8 cellular contexts compared by ENCODE assay signal in the genomic region with DNA sequence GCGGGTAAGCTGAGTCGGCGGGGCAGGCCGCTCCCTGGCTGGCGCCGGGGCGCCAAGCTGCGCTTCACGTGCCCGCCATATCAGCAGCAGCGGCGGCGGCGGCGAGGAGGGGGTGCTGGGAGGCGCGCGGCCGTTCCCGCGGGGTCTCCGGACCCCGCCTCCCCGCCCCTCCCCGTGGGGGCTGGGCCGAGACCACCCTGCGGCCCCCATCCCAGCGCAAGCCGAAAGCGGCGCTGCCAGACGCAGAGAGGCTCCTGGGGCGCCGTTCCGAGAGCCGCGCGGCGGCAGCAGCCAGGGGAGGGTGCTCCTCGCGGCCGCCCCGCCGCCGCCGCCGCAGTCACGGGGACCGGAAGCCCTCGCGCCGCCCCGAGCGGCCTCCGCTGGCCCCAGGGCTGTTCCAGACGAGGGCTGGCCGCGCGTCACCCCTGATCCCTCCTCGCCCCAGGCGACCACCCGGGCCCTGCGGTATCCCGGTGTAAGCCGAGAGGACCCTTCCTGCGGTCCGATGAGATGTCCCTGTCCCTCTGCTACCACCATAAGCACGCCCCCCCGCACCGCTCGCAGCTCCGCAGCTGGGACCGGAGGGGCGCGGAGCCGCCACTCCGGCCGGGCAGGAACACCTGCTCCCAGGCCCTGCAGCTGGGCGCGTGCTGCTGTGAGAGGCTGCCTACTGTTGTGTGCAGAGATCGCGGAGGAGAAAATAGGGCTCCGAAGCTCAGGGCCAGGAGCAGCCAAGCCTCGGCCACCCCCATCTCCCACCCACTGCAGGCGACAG. TPM values are rescaled to one million over a fixed set of nuclear protein-coding genes. Genes with fewer than 3 reads are reported as not detected.
DNase-seq lines count a peak whose midpoint lies in the region; ATAC-seq and TF ChIP-seq lines count a peak whose summit lies in the region.

No MANE protein-coding gene starts in this region.

- H3K36me3 Mint-ChIP-seq in memory B cell (no peaks in the 10 kb centered on the region), type B pancreatic cell (no peaks in the 10 kb centered on the region)

- DNase-seq in DND-41 (peak; percentile 67), RKO (ENCODE audit: low spot score) (peak; percentile 35), choroid plexus epithelial cell (ENCODE audit: low read depth) (peak; percentile 52), memory B cell (ENCODE audit: low spot score in 2 of 2) (peak in 1 of 2 donors; percentile 29), type B pancreatic cell (ENCODE audit: extremely low spot score, unreplicated experiment) (no peak), T1000 (lab: John Stamatoyannopoulos, UW) (no peak), medulla oblongata (ENCODE audit: extremely low spot score) (no peak)

- peak overlapping the region; percentile 76 for H3K9ac ChIP-seq in DND-41 (ENCODE audit: low read depth, low read length)

- H3K4me2 ChIP-seq in DND-41 (ENCODE audit: insufficient read depth, low read length) = peak overlapping the region; percentile 72

- no peaks in the 10 kb centered on the region; the same call in 1 of the 2 replicates for H3K36me3 ChIP-seq in DND-41 (ENCODE audit: insufficient read depth, low read length)

- TF ChIP-seq CTCF in DND-41 (IDR thresholded peaks at IDR 0.05; ENCODE audit: borderline replicate concordance, extremely low read depth, low read length, poor library complexity, severe bottlenecking) = no peak
- no peak for TF ChIP-seq CTCF in choroid plexus epithelial cell (conservative IDR thresholded peaks at IDR 0.05; ENCODE audit: low read depth, low read length)
- no peak for TF ChIP-seq CTCF in type B pancreatic cell (conservative IDR thresholded peaks at IDR 0.05)

- H3K27ac ChIP-seq in DND-41 (ENCODE audit: low read length) = peak overlapping the region; percentile 96

- H3K9me3 Mint-ChIP-seq in memory B cell = no peaks in the 10 kb centered on the region
- no peaks in the 10 kb centered on the region for H3K9me3 Mint-ChIP-seq in type B pancreatic cell

- peaks cover 4% of the 10 kb centered on the region for H4K20me1 ChIP-seq in DND-41 (ENCODE audit: insufficient read depth, low read length)

- no peaks in the 10 kb centered on the region for H3K27me3 ChIP-seq in DND-41 (ENCODE audit: insufficient read depth, low read length, poor library complexity)

- H2AFZ ChIP-seq in DND-41 (ENCODE audit: low read depth, low read length) = peak overlapping the region; percentile 33; the same call in 1 of the 2 replicates

- peaks cover 5% of the 10 kb centered on the region for H3K4me1 Mint-ChIP-seq in memory B cell
- H3K4me1 Mint-ChIP-seq in type B pancreatic cell (ENCODE audit: unreplicated experiment) = peaks cover 17% of the 10 kb centered on the region

- no peaks in the 10 kb centered on the region for H3K9me3 ChIP-seq in DND-41 (ENCODE audit: insufficient read depth, low read length, severe bottlenecking)

- H3K4me1 ChIP-seq in DND-41 (ENCODE audit: insufficient read depth, low read length) = peaks cover 39% of the 10 kb centered on the region

- H3K27ac Mint-ChIP-seq in memory B cell = peak overlapping the region; percentile 35
- peak overlapping the region; percentile 18 for H3K27ac Mint-ChIP-seq in type B pancreatic cell

- ATAC-seq in DND-41 (ENCODE audit: insufficient read depth, low read depth) = peak; percentile 44
- ATAC-seq in GM21619 (IDR thresholded peaks at IDR 0.05; ENCODE audit: unreplicated experiment) = peak; percentile 30
- ATAC-seq in memory B cell (ENCODE audit: low read depth) = peak; percentile 48

- H3K79me2 ChIP-seq in DND-41 (ENCODE audit: insufficient read depth, low read length) = peaks cover 61% of the 10 kb centered on the region

- H3K4me3 Mint-ChIP-seq in memory B cell (peak overlapping the region; percentile 85), type B pancreatic cell (peak overlapping the region; percentile 81)

- peak overlapping the region; percentile 40 to 73; a peak in 3 of 4 replicates for H3K4me3 ChIP-seq in DND-41 (ENCODE audit: low read depth in 1 of 2, low read length in 2 of 2)
- H3K4me3 ChIP-seq in choroid plexus epithelial cell (ENCODE audit: low read depth, low read length) = peak overlapping the region; percentile 52

- H3K27me3 Mint-ChIP-seq in memory B cell (no peaks in the 10 kb centered on the region), type B pancreatic cell (peaks cover 3% of the 10 kb centered on the region)

RNA-seq across cellular contexts. Expression of gene BCOR, which starts 7.4 kb away (rescaled TPM):
- total RNA-seq in type B pancreatic cell (ENCODE audit: low replicate concordance) = 27.2 and 37.3 TPM in 2 replicates

Comparison
In these comparisons a context has a peak if more than half of its experiments do, and no peak if none do; other contexts are left out.
1. DNase-seq: peak in DND-41 (single experiment), RKO (single experiment) and choroid plexus epithelial cell (single experiment); none in type B pancreatic cell (single experiment), T1000 (single experiment) and medulla oblongata (single experiment).
2. Peak in every context shown above with its lines, with median percentiles within 50 percentile points of each other: ATAC-seq.